In genomic region chr10:14425031-14425430, GRCh38 we compare ENCODE assay signal across 3 cellular contexts.
TF ChIP-seq lines count a peak whose summit lies in the region.

No MANE protein-coding gene starts in this region.

TF ChIP-seq in GM23338, 12 proteins besides CTCF, POLR2A, EP300 and RAD21:
- TF ChIP-seq CREB1 (CRISPR knock-in tag; IDR thresholded peaks at IDR 0.05; ENCODE audit: low read depth) (no peak), ZNF114 (CRISPR knock-in tag; IDR thresholded peaks at IDR 0.05) (no peak), NANOG (IDR thresholded peaks at IDR 0.05; ENCODE audit: borderline replicate concordance) (no peak), ZNF462 (CRISPR knock-in tag; IDR thresholded peaks at IDR 0.05) (0 out of 2 replicates have a peak, but pooled peaks have one; percentile 4)

TF ChIP-seq in WTC11, 78 proteins besides CTCF, POLR2A, EP300 and RAD21 (continues in another document):
- TF ChIP-seq ZNF138 (CRISPR knock-in tag; conservative IDR thresholded peaks at IDR 0.05) = no peak
- TF ChIP-seq NFE2L1 (CRISPR knock-in tag; IDR thresholded peaks at IDR 0.05) = no peak
- no peak for TF ChIP-seq ZNF219 (CRISPR knock-in tag; IDR thresholded peaks at IDR 0.05; ENCODE audit: borderline replicate concordance)
- no peak for TF ChIP-seq TP53 (CRISPR knock-in tag; IDR thresholded peaks at IDR 0.05)
- TF ChIP-seq AR (CRISPR knock-in tag; IDR thresholded peaks at IDR 0.05) = no peak
- TF ChIP-seq E2F1 (CRISPR knock-in tag; IDR thresholded peaks at IDR 0.05) = no peak
- TF ChIP-seq ZNF232 (CRISPR knock-in tag; IDR thresholded peaks at IDR 0.05) = no peak
- no peak for TF ChIP-seq ZNF425 (CRISPR knock-in tag; conservative IDR thresholded peaks at IDR 0.05)
- no peak for TF ChIP-seq SOX15 (CRISPR knock-in tag; IDR thresholded peaks at IDR 0.05)
- no peak for TF ChIP-seq GABPB1 (CRISPR knock-in tag; IDR thresholded peaks at IDR 0.05)
- no peak for TF ChIP-seq FOXP1 (CRISPR knock-in tag; IDR thresholded peaks at IDR 0.05; ENCODE audit: borderline replicate concordance)
- no peak for TF ChIP-seq MLX (CRISPR knock-in tag; IDR thresholded peaks at IDR 0.05)
- no peak for TF ChIP-seq ZNF532 (CRISPR knock-in tag; IDR thresholded peaks at IDR 0.05; ENCODE audit: borderline replicate concordance)
- TF ChIP-seq OVOL2 (CRISPR knock-in tag; IDR thresholded peaks at IDR 0.05; ENCODE audit: borderline replicate concordance) = no peak

TF ChIP-seq in SK-N-SH, 30 proteins besides CTCF, POLR2A, EP300 and RAD21:
- no peak for TF ChIP-seq MEF2A (IDR thresholded peaks at IDR 0.05; ENCODE audit: borderline replicate concordance, low read depth)
- TF ChIP-seq FOSL2 (IDR thresholded peaks at IDR 0.05; ENCODE audit: borderline replicate concordance, low read depth) = no peak
- TF ChIP-seq RXRA (IDR thresholded peaks at IDR 0.05; ENCODE audit: borderline replicate concordance, low read depth) = no peak
TF ChIP-seq in SK-N-SH: peak in this region for 0.
